24 cellular contexts compared by ENCODE assay signal in the genomic region with DNA sequence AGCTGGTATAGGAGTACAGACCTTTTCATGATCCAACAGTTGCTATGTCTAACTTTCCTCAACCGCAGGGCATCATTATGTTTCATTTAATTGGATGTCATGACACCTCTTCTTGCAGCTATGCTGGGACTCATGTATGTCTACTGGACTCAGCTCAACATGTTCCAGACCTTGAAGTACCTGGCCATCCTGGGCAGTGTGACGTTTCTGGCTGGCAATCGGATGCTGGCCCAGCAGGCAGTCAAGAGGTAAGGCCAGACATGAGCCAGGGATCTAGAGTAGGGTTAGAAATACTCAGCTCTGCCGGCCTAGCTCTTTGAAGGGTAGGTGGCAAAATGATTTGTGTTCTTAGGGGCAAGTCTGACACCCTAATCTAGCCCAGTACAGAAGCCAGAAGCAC. TPM values are rescaled to one million over a fixed set of nuclear protein-coding genes. Genes with fewer than 3 reads are reported as not detected.
"Had no signal": no experiment of that assay in that cellular context is flagged by ENCODE, and none has a peak within 500 bp of the region (broad histone marks: within the 10 kb centered on the region; RNA-seq: fewer than 3 reads in every experiment).

No MANE protein-coding gene starts in this region.

- H3K4me1 ChIP-seq: spleen, thyroid gland had no signal

- H3K9me3 Mint-ChIP-seq: activated B cell treated with CpG ODN at 0.5 μM for 24 hours; activated CD4-positive, alpha-beta memory T cell treated with anti-CD3 and anti-CD28 coated beads, Interleukin-2, amount 10 ng/mL, durations not matched to agents 7 days and 5 days; activated naive CD8-positive, alpha-beta T cell treated with anti-CD3 and anti-CD28 coated beads, Interleukin-2, amount 10 ng/mL, durations not matched to agents 7 days and 5 days; activated T-helper 17 cell treated with anti-CD3 and anti-CD28 coated beads, Interleukin-2, amount 50 U/mL, for 72 hours had no signal

- FAIRE-seq: endometrium had no signal

- H3K4me3 Mint-ChIP-seq: activated B cell treated with CpG ODN at 0.5 μM for 24 hours; activated CD4-positive, alpha-beta memory T cell treated with anti-CD3 and anti-CD28 coated beads, Interleukin-2, amount 10 ng/mL, durations not matched to agents 7 days and 5 days; activated naive CD8-positive, alpha-beta T cell treated with anti-CD3 and anti-CD28 coated beads, Interleukin-2, amount 10 ng/mL, durations not matched to agents 7 days and 5 days; activated T-helper 17 cell treated with anti-CD3 and anti-CD28 coated beads, Interleukin-2, amount 50 U/mL, for 72 hours had no signal

- H3K27me3 ChIP-seq: gastroesophageal sphincter, spleen, thyroid gland had no signal

- H3K4me2 ChIP-seq: SK-N-SH had no signal

- H3K27ac Mint-ChIP-seq: activated B cell treated with CpG ODN at 0.5 μM for 24 hours; activated CD4-positive, alpha-beta memory T cell treated with anti-CD3 and anti-CD28 coated beads, Interleukin-2, amount 10 ng/mL, durations not matched to agents 7 days and 5 days; activated naive CD8-positive, alpha-beta T cell treated with anti-CD3 and anti-CD28 coated beads, Interleukin-2, amount 10 ng/mL, durations not matched to agents 7 days and 5 days; activated T-helper 17 cell treated with anti-CD3 and anti-CD28 coated beads, Interleukin-2, amount 50 U/mL, for 72 hours had no signal

- H3K4me3 ChIP-seq: coronary artery, gastroesophageal sphincter, psoas muscle, spleen, thyroid gland had no signal

- ATAC-seq: activated T-helper 17 cell treated with anti-CD3 and anti-CD28 coated beads, Interleukin-2, amount 50 U/mL, for 72 hours; gastroesophageal sphincter had no signal

- H3K27ac ChIP-seq: coronary artery, gastroesophageal sphincter, psoas muscle, spleen, thyroid gland had no signal

- DNase-seq: activated B cell treated with CpG ODN at 0.5 μM for 24 hours; activated CD4-positive, alpha-beta memory T cell treated with anti-CD3 and anti-CD28 coated beads, Interleukin-2, amount 10 ng/mL, durations not matched to agents 7 days and 5 days; activated CD4-positive, alpha-beta T cell treated with anti-CD3 and anti-CD28 coated beads for 48 hours; activated naive CD4-positive, alpha-beta T cell; activated naive CD8-positive, alpha-beta T cell treated with anti-CD3 and anti-CD28 coated beads, Interleukin-2, amount 10 ng/mL, durations not matched to agents 7 days and 5 days; activated T-cell treated with anti-CD3 and anti-CD28 coated beads, Interleukin-2, amount 50 U/mL, for 1 hour; amygdala; central memory CD4-positive, alpha-beta T cell; mammary epithelial cell; psoas muscle; SK-N-SH; spleen; stimulated activated CD4-positive, alpha-beta T cell treated with anti-CD3 and anti-CD28 coated beads, Interleukin-4, amount 100 ng/mL, for 4 hours; stimulated activated naive CD4-positive, alpha-beta T cell; thyroid gland had no signal

- H3K27me3 Mint-ChIP-seq: activated B cell treated with CpG ODN at 0.5 μM for 24 hours; activated CD4-positive, alpha-beta memory T cell treated with anti-CD3 and anti-CD28 coated beads, Interleukin-2, amount 10 ng/mL, durations not matched to agents 7 days and 5 days; activated naive CD8-positive, alpha-beta T cell treated with anti-CD3 and anti-CD28 coated beads, Interleukin-2, amount 10 ng/mL, durations not matched to agents 7 days and 5 days; activated T-helper 17 cell treated with anti-CD3 and anti-CD28 coated beads, Interleukin-2, amount 50 U/mL, for 72 hours had no signal

- H3K9ac ChIP-seq: SK-N-SH had no signal

- H3K4me1 Mint-ChIP-seq: activated B cell treated with CpG ODN at 0.5 μM for 24 hours; activated CD4-positive, alpha-beta memory T cell treated with anti-CD3 and anti-CD28 coated beads, Interleukin-2, amount 10 ng/mL, durations not matched to agents 7 days and 5 days; activated naive CD8-positive, alpha-beta T cell treated with anti-CD3 and anti-CD28 coated beads, Interleukin-2, amount 10 ng/mL, durations not matched to agents 7 days and 5 days; activated T-helper 17 cell treated with anti-CD3 and anti-CD28 coated beads, Interleukin-2, amount 50 U/mL, for 72 hours had no signal

- H3K9me3 ChIP-seq: gastroesophageal sphincter, psoas muscle, SK-N-SH, spleen, thyroid gland had no signal

RNA-seq across cellular contexts. Expression of a gene that starts 25.2 kb away (rescaled TPM):
- total RNA-seq: activated B cell treated with CpG ODN at 0.5 μM for 24 hours; activated CD4-positive, alpha-beta memory T cell treated with anti-CD3 and anti-CD28 coated beads, Interleukin-2, amount 10 ng/mL, durations not matched to agents 7 days and 5 days; activated naive CD8-positive, alpha-beta T cell treated with anti-CD3 and anti-CD28 coated beads, Interleukin-2, amount 10 ng/mL, durations not matched to agents 7 days and 5 days; activated T-helper 17 cell treated with anti-CD3 and anti-CD28 coated beads, Interleukin-2, amount 50 U/mL, for 72 hours; gastroesophageal sphincter; mammary epithelial cell; myocyte; osteoblast; psoas muscle; spleen; thyroid gland; ureter had no signal
- polyA plus RNA-seq: esophagus, mammary epithelial cell, neural cell, psoas muscle, SK-N-SH, spleen had no signal
